17 cellular contexts compared by ENCODE assay signal in genomic region chr7:121634356-121634755, GRCh38.
"Had no signal": no experiment of that assay in that cellular context is flagged by ENCODE, and none has a peak within 500 bp of the region (broad histone marks: within the 10 kb centered on the region; RNA-seq: fewer than 3 reads in every experiment).

No MANE protein-coding gene starts in this region.

- H3K4me3 ChIP-seq: adrenal gland, gastroesophageal sphincter, heart left ventricle, left ventricle myocardium inferior, prostate gland, right atrium auricular region, suprapubic skin, transverse colon, uterus had no signal

- DNase-seq: activated CD4-positive, alpha-beta memory T cell treated with anti-CD3 and anti-CD28 coated beads for 36 hours; activated CD4-positive, alpha-beta T cell treated with anti-CD3 and anti-CD28 coated beads for 36 hours; activated gamma-delta T cell treated with Interleukin-2 at 50 U/mL for 16 hours; activated T-cell treated with anti-CD3 and anti-CD28 coated beads for 4 hours; adrenal gland; effector CD4-positive, alpha-beta T cell; heart left ventricle; kidney glomerular epithelial cell; left ventricle myocardium inferior; transverse colon; uterus had no signal

- H3K4me1 ChIP-seq: adrenal gland, gastroesophageal sphincter, heart left ventricle, left ventricle myocardium inferior, prostate gland, right atrium auricular region, suprapubic skin, transverse colon, uterus had no signal

- H3K36me3 ChIP-seq: adrenal gland, gastroesophageal sphincter, heart left ventricle, left ventricle myocardium inferior, prostate gland, right atrium auricular region, suprapubic skin, transverse colon, uterus had no signal

- H3K27ac ChIP-seq: adrenal gland, gastroesophageal sphincter, heart left ventricle, left ventricle myocardium inferior, prostate gland, right atrium auricular region, suprapubic skin, transverse colon, uterus had no signal

- ATAC-seq: activated CD4-positive, alpha-beta T cell treated with anti-CD3 and anti-CD28 coated beads for 36 hours; activated naive CD4-positive, alpha-beta T cell treated with anti-CD3 and anti-CD28 coated beads, Interleukin-2, amount 50 U/mL, for 72 hours; esophagus mucosa; gastroesophageal sphincter; heart left ventricle had no signal

- H3K9me3 ChIP-seq: adrenal gland, gastroesophageal sphincter, heart left ventricle, left ventricle myocardium inferior, prostate gland, right atrium auricular region, suprapubic skin, transverse colon, uterus had no signal

- H3K27me3 ChIP-seq: adrenal gland, gastroesophageal sphincter, heart left ventricle, right atrium auricular region, suprapubic skin, transverse colon, uterus had no signal
